8 cellular contexts compared by ENCODE assay signal in genomic region chr11:73404048-73404447, GRCh38. TPM values are rescaled to one million over a fixed set of nuclear protein-coding genes. Genes with fewer than 3 reads are reported as not detected.
A peak's percentile ranks its signal among the peaks of the same experiment; 100 is the strongest.
DNase-seq lines count a peak whose midpoint lies in the region; ATAC-seq, FAIRE-seq and TF ChIP-seq lines count a peak whose summit lies in the region.

No MANE protein-coding gene starts in this region.

- RAD21 ChIA-PET in GM12878 (lab: Charles Lee; ENCODE audit: unreplicated experiment), result interaction anchor here (0.6 to 3.3 kb wide), 2 partner anchors 54 to 97 kb away, joined by 3 to 14 read pairs; no protein-coding TSS in a partner anchor

- H3K27me3 ChIP-seq in GM12878 (replicated peaks in 1 of 2; ENCODE audit: control insufficient read depth in 2 of 2, insufficient read depth in 2 of 2, low read length in 1 of 2) (no peaks in the 10 kb centered on the region), testis (no peaks in the 10 kb centered on the region)

- no peak for ATAC-seq in GM12878
- ATAC-seq in HG03342 (IDR thresholded peaks at IDR 0.05; ENCODE audit: unreplicated experiment), result no peak

- no peak for FAIRE-seq in GM12878 (lab: Jason Lieb, UNC)

- H3K36me3 ChIP-seq in GM12878 (ENCODE audit: control insufficient read depth in 2 of 2, insufficient read depth in 2 of 2, low read length in 1 of 2) (peaks cover 7 to 21% of the 10 kb centered on the region in 2 experiments), testis (ENCODE audit: low read depth, missing control alignments) (no peaks in the 10 kb centered on the region)

- no peaks in the 10 kb centered on the region for H3K79me2 ChIP-seq in GM12878 (ENCODE audit: control insufficient read depth, insufficient read depth, low read length)

- DNase-seq in GF-D8 (lab: John Stamatoyannopoulos, UW) (peak; percentile 27), NCI-H1105 treated with DMSO at 0.1 percent for 48 hours (lab: John Stamatoyannopoulos, UW) (peak; percentile 12), GM12878 (ENCODE audit: low read depth, low spot score) (no peak), iris pigment epithelial cell (ENCODE audit: low read depth) (peak; percentile 68), testis (peak; percentile 84), T-helper 1 cell (no peak)
- no peak for DNase-seq in stimulated activated CD4-positive, alpha-beta T cell treated with anti-CD3 and anti-CD28 coated beads, Interleukin-2, amount 100 ng/mL, for 48 hours

- CTCF ChIA-PET in GM12878 (lab: Yijun Ruan, JAX), result interaction anchor here (0.6 to 25.6 kb wide), 6 partner anchors 11 to 257 kb away, joined by 3 to 400 read pairs (median 6); no protein-coding TSS in a partner anchor

- H3K4me3 ChIP-seq in GM12878 (no peak overlapping the region), testis (no peak overlapping the region)

- SMC1A ChIA-PET in GM12878 (lab: Charles Lee; ENCODE audit: uncharacterized antibody, unreplicated experiment), result interaction anchor here (1.6 to 3.7 kb wide), 3 partner anchors 10 to 304 kb away, joined by 3 to 17 read pairs (median 4); no protein-coding TSS in a partner anchor

- POLR2A ChIA-PET in GM12878 (lab: Charles Lee), result no interaction called here

- no peak for TF ChIP-seq POLR2A in GM12878 (IDR thresholded peaks at IDR 0.05; ENCODE audit: low read depth, low read length)
- no peak for TF ChIP-seq POLR2A in testis (IDR thresholded peaks at IDR 0.05)

- intact Hi-C loops in GM12878 (cut with micrococcal nuclease; ENCODE audit: unreplicated experiment) (no loop called here), testis (cut with DNase I; ENCODE audit: low total_unique reads) (no loop called here)

- no peak overlapping the region for H2AFZ ChIP-seq in GM12878 (ENCODE audit: control insufficient read depth, low read depth, low read length)

- in situ Hi-C loops in GM12878 (cut with MboI), result loop anchor here (5.0 kb wide), 1 partner anchor 258 kb away; no protein-coding TSS in a partner anchor

- H3K27ac ChIP-seq in GM12878 (ENCODE audit: control insufficient read depth, insufficient read depth) (no peak overlapping the region), testis (no peak overlapping the region)

- H3K9me3 ChIP-seq in GM12878 (replicated peaks; ENCODE audit: control insufficient read depth, insufficient read depth, low read length) (no peaks in the 10 kb centered on the region), testis (no peaks in the 10 kb centered on the region)

- TF ChIP-seq CTCF in GM12878 (IDR thresholded peaks at IDR 0.05 in 2 of 3, conservative IDR thresholded peaks at IDR 0.05 in 1 of 3; ENCODE audit: control insufficient read depth in 2 of 3, extremely low read depth in 1 of 3, insufficient read depth in 1 of 3, low read depth in 3 of 3, low read length in 3 of 3) (peak in 2 of 3 experiments; percentile 13 to 31; a peak in 3 of 6 replicates), testis (IDR thresholded peaks at IDR 0.05) (peak; percentile 60 to 71 (median 65))

- TF ChIP-seq EP300 in GM12878 (IDR thresholded peaks at IDR 0.05; ENCODE audit: borderline replicate concordance in 1 of 2, control insufficient read depth in 1 of 2, low read depth in 2 of 2, low read length in 2 of 2), result no peak

- no peak overlapping the region for H3K9ac ChIP-seq in GM12878 (ENCODE audit: control insufficient read depth, insufficient read depth, low read length)

- H3K4me2 ChIP-seq in GM12878 (ENCODE audit: control insufficient read depth, insufficient read depth), result no peak overlapping the region

- WGBS in GM12878 (ENCODE audit: insufficient coverage, insufficient replicate concordance, low lambda C conversion rate, missing lambda C conversion rate), result 73% methylated on average over 4 of the region's 4 CpGs
- 33 to 42% methylated on average over 4 of the region's 4 CpGs for WGBS in testis, 2 donors

- TSS peak; percentile 11 for BruUV-seq in GM12878 (replicated peaks; lab: Mats Ljungman, UMichigan)

- no peaks in the 10 kb centered on the region for H4K20me1 ChIP-seq in GM12878 (ENCODE audit: control insufficient read depth, insufficient read depth)

- TF ChIP-seq RAD21 in GM12878 (IDR thresholded peaks at IDR 0.05; ENCODE audit: insufficient read depth, low read depth, low read length), result peak; percentile 47

- H3K4me1 ChIP-seq in GM12878 (ENCODE audit: control insufficient read depth, insufficient read depth, low read length), result no peaks in the 10 kb centered on the region
- H3K4me1 ChIP-seq in testis, result no peaks in the 10 kb centered on the region

TF ChIP-seq in GM12878, 131 proteins besides CTCF, POLR2A, EP300 and RAD21:
- no peak for TF ChIP-seq SMAD5 (IDR thresholded peaks at IDR 0.05; ENCODE audit: low read depth)
- TF ChIP-seq SMC3 (IDR thresholded peaks at IDR 0.05; ENCODE audit: borderline replicate concordance, low read length), result 0 out of 2 replicates have a peak, but pooled peaks have one; percentile 20

RNA-seq across cellular contexts. Expression of gene RELT, which starts 27.8 kb away (rescaled TPM):
- total RNA-seq in GM12878 (2013; cell fraction: nucleolus; rRNA removed), result 89.6 and 94.7 TPM in 2 replicates
- total RNA-seq in GM12878 (2014; rRNA removed) (19.8 and 23.4 TPM in 2 replicates), GM12878 (2014; rRNA removed; fragmentation: Illumina TruSeq; extraction: Trizol) (10.4 and 10.5 TPM in 2 replicates), GM12878 (2021) (27.9 and 28.5 TPM in 2 replicates), testis (1 to 10 TPM; 8.4 to 8.6 TPM)
- 5.2 TPM for polyA plus RNA-seq in GM12878 (2011; ENCODE audit: low read depth)
- polyA plus RNA-seq in GM12878 (2011; rRNA removed) (7.9 and 13.0 TPM in 2 replicates), GM12878 (2014; fragmentation: Illumina TruSeq; extraction: Trizol) (2.5 and 8.4 TPM in 2 replicates), GM12878 (2014; fragmentation: Nextera tagmentation; extraction: Ambion mirVana) (1 to 10 TPM; 1.2 to 3.0 TPM), GM12878 (2014; rRNA removed) (21.1 and 23.6 TPM in 2 replicates), GM12878 (2016; fragmentation: Nextera tagmentation; extraction: Ambion mirVana) (10 to 100 TPM in 1 of 2 experiments, 1 to 10 TPM in 1; 8.8 to 11.1 TPM), testis (ENCODE audit: insufficient read depth, low read depth, low replicate concordance) (6.2 TPM)
- 17.2 and 25.3 TPM in 2 replicates for polyA plus RNA-seq in GM12878 (2011; cell fraction: cytosol; rRNA removed)
- polyA plus RNA-seq in GM12878 (2011; cell fraction: nucleus; rRNA removed), result 96.7 and 106 TPM in 2 replicates
- polyA plus RNA-seq in GM12878 (2012), result 16.1 and 16.3 TPM in 2 replicates
- polyA minus RNA-seq in GM12878 (2011; rRNA and poly(A)+ RNA removed), result 10.7 and 22.1 TPM in 2 replicates
- polyA minus RNA-seq in GM12878 (2011; cell fraction: cytosol; rRNA and poly(A)+ RNA removed), result 8.4 and 10.4 TPM in 2 replicates
- polyA minus RNA-seq in GM12878 (2011; cell fraction: nucleus; rRNA and poly(A)+ RNA removed), result 24.1 and 45.4 TPM in 2 replicates

Comparison
In these comparisons a context has a peak if more than half of its experiments do, and no peak if none do; other contexts are left out.
1. DNase-seq: peak in GF-D8 (single experiment), NCI-H1105 treated with DMSO at 0.1 percent for 48 hours (single experiment), iris pigment epithelial cell (single experiment) and testis (single experiment); none in GM12878 (single experiment), stimulated activated CD4-positive, alpha-beta T cell treated with anti-CD3 and anti-CD28 coated beads, Interleukin-2, amount 100 ng/mL, for 48 hours (0 of 2) and T-helper 1 cell (0 of 5).